In the genomic region with DNA sequence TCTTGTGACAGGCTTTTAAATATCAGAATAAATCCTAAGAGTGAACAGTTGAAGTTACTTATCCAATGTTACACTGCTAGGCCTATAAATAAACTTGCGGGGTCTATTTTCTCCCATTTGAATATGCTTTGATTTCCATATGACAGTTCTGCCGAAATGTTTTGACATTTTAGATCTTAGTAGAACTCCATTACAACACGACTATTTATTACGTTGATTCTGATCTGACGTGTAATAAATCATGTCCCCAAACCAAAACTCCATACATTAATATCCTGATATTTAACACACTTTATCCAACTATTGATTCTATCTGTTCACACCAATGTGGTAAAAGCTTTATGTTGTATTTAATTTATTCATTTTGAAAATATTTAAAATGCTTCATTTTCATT, we compare ENCODE assay signal across 8 cellular contexts. TPM values are rescaled to one million over a fixed set of nuclear protein-coding genes. Genes with fewer than 3 reads are reported as not detected.
DNase-seq lines count a peak whose midpoint lies in the region; ATAC-seq, FAIRE-seq and TF ChIP-seq lines count a peak whose summit lies in the region.

No MANE protein-coding gene starts in this region.

- peak overlapping the region in 1 of 2 experiments; percentile 56; a peak in 2 of 4 replicates for H3K9ac ChIP-seq in K562 (ENCODE audit: insufficient read depth in 1 of 2, low read depth in 2 of 2, low read length in 2 of 2)

- TF ChIP-seq RAD21 in K562 (CRISPR knock-in tag; conservative IDR thresholded peaks at IDR 0.05 in 1 of 2, IDR thresholded peaks at IDR 0.05 in 1 of 2) = no peak

- intact Hi-C loops in left ventricle myocardium inferior (cut with micrococcal nuclease) (loop anchor here (10.0 kb wide), 1 partner anchor 236 kb away; no protein-coding TSS in a partner anchor), Right ventricle myocardium superior (cut with DNase I) (loop anchor here (5.0 kb wide), 1 partner anchor 239 kb away; no protein-coding TSS in a partner anchor), K562 (cut with micrococcal nuclease) (loop anchor here (10.0 kb wide), 3 partner anchors 106 to 666 kb away; partner anchors contain the start of genes MAP4K5 and SOS2), uterus (cut with DNase I; ENCODE audit: low total_unique reads) (loop anchor here (10.0 kb wide), 1 partner anchor 236 kb away; no protein-coding TSS in a partner anchor)

- TF ChIP-seq CTCF in left ventricle myocardium inferior (IDR thresholded peaks at IDR 0.05; ENCODE audit: borderline replicate concordance) (no peak), K562 (IDR thresholded peaks at IDR 0.05 in 2 of 3, conservative IDR thresholded peaks at IDR 0.05 in 1 of 3; ENCODE audit: insufficient read depth in 2 of 3, low read depth in 1 of 3, low read length in 3 of 3) (no peak), uterus (IDR thresholded peaks at IDR 0.05) (no peak)

- H2AFZ ChIP-seq in K562 (ENCODE audit: low read depth, low read length) = peak overlapping the region; percentile 91

- peaks cover 3% of the 10 kb centered on the region; the same call in 1 of the 3 replicates for H3K79me2 ChIP-seq in K562 (ENCODE audit: control insufficient read depth, insufficient read depth, low read length)

- no peak for TF ChIP-seq POLR2A in K562 (conservative IDR thresholded peaks at IDR 0.05)
- TF ChIP-seq POLR2A in uterus (IDR thresholded peaks at IDR 0.05) = no peak

- H3K27ac ChIP-seq in left ventricle myocardium inferior (replicated peaks) (peak overlapping the region; percentile 94), K562 (ENCODE audit: extremely low read depth, low read depth, low read length) (peak overlapping the region; percentile 67), mesodermal cell (ENCODE audit: low read depth, low read length, severe bottlenecking) (no peak overlapping the region), uterus (peak overlapping the region; percentile 82 to 91)

- WGBS in K562 (ENCODE audit: insufficient coverage, low coverage, missing lambda C conversion rate) = 6% methylated on average over 5 of the region's 5 CpGs
- 79 to 97% methylated on average over 3 to 4 of the region's 5 CpGs for WGBS in mesodermal cell (ENCODE audit: insufficient coverage in 2 of 2), 2 experiments

- no peak for TF ChIP-seq EP300 in K562 (IDR thresholded peaks at IDR 0.05; ENCODE audit: low read length)

- BruUV-seq in K562 (replicated peaks; lab: Mats Ljungman, UMichigan) = no TSS peak

- H3K4me3 ChIP-seq in left ventricle myocardium inferior (peak overlapping the region; percentile 74), K562 (peak overlapping the region; percentile 34), mesodermal cell (ENCODE audit: extremely low read depth, insufficient read depth, low read length, poor library complexity, severe bottlenecking) (peak overlapping the region; percentile 30), uterus (peak overlapping the region; percentile 51 to 58)

- H3K4me1 ChIP-seq in left ventricle myocardium inferior (peaks cover 30% of the 10 kb centered on the region), K562 (replicated peaks in 1 of 2; ENCODE audit: control insufficient read depth in 2 of 2, insufficient read depth in 2 of 2, low read length in 2 of 2) (peaks cover 10 to 14% of the 10 kb centered on the region in 2 experiments; a peak in 4 of 5 replicates), mesodermal cell (ENCODE audit: control insufficient read depth, insufficient read depth, low read length, poor library complexity, severe bottlenecking) (peaks cover 6% of the 10 kb centered on the region), uterus (peaks cover 0 to 4% of the 10 kb centered on the region in 2 donors)

- FAIRE-seq in K562 (lab: Jason Lieb, UNC) = no peak

- ATAC-seq in Right ventricle myocardium superior (ENCODE audit: poor library complexity) (no peak), K562 (no peak), GM18870 (IDR thresholded peaks at IDR 0.05; ENCODE audit: unreplicated experiment) (no peak)

- H3K9me1 ChIP-seq in K562 (ENCODE audit: control insufficient read depth, insufficient read depth, low read length) = no peaks in the 10 kb centered on the region

- CTCF ChIA-PET in K562 (lab: Yijun Ruan, JAX; ENCODE audit: low intra/inter-chr PET ratio) = no interaction called here

- DNase-seq in left ventricle myocardium inferior (no peak), Right ventricle myocardium superior (no peak), K562 (ENCODE audit: extremely low read depth in 1 of 4, low spot score in 3 of 4) (no peak), uterus (no peak), D341Med (ENCODE audit: low spot score) (no peak), NCI-H510A (lab: John Stamatoyannopoulos, UW) (no peak)

- H3K4me2 ChIP-seq in K562 (ENCODE audit: insufficient read depth, low read length) = peak overlapping the region; percentile 78

- POLR2A ChIA-PET in K562 (lab: Yijun Ruan, JAX) = interaction anchor here (1.0 to 1.2 kb wide), 2 partner anchors 11 to 284 kb away, joined by 3 to 4 read pairs; no protein-coding TSS in a partner anchor

- H3K27me3 ChIP-seq in left ventricle myocardium inferior (ENCODE audit: low read depth) (no peaks in the 10 kb centered on the region), K562 (ENCODE audit: control insufficient read depth in 2 of 2, insufficient read depth in 2 of 2, low read length in 2 of 2) (no peaks in the 10 kb centered on the region), uterus (no peaks in the 10 kb centered on the region)

- H3K9me3 ChIP-seq in left ventricle myocardium inferior (replicated peaks) = no peaks in the 10 kb centered on the region
- no peaks in the 10 kb centered on the region for H3K9me3 ChIP-seq in K562 (replicated peaks; ENCODE audit: control insufficient read depth, insufficient read depth, low read depth, low read length)
- H3K9me3 ChIP-seq in mesodermal cell (ENCODE audit: control insufficient read depth, low read length) = no peaks in the 10 kb centered on the region
- no peaks in the 10 kb centered on the region for H3K9me3 ChIP-seq in uterus

- in situ Hi-C loops in K562 (cut with MboI) = loop anchor here (25.0 kb wide), 1 partner anchor 669 kb away; the partner anchor contains the start of gene MAP4K5

- no peaks in the 10 kb centered on the region for H3K36me3 ChIP-seq in left ventricle myocardium inferior
- no peaks in the 10 kb centered on the region for H3K36me3 ChIP-seq in K562 (ENCODE audit: control insufficient read depth, insufficient read depth, low read length)
- no peaks in the 10 kb centered on the region for H3K36me3 ChIP-seq in mesodermal cell (ENCODE audit: control insufficient read depth, insufficient read depth, low read length)
- H3K36me3 ChIP-seq in uterus = no peaks in the 10 kb centered on the region

- no peaks in the 10 kb centered on the region for H4K20me1 ChIP-seq in K562 (replicated peaks; ENCODE audit: control insufficient read depth, insufficient read depth, low read length)

TF ChIP-seq in K562, 482 proteins besides CTCF, POLR2A, EP300 and RAD21 (continues in another document):
- no peak for TF ChIP-seq SMARCC2 (IDR thresholded peaks at IDR 0.05; ENCODE audit: low read depth)
- TF ChIP-seq TAL1 (IDR thresholded peaks at IDR 0.05) = no peak
- no peak for TF ChIP-seq HMGN3 (IDR thresholded peaks at IDR 0.05; ENCODE audit: borderline replicate concordance, extremely low read depth, insufficient read length, low read depth, low read length)

RNA-seq across cellular contexts. Expression of gene NEMF, which starts 16.1 kb away (rescaled TPM):
- total RNA-seq in left ventricle myocardium inferior = 52.7 TPM
- 44.5 TPM for total RNA-seq in Right ventricle myocardium superior
- 151 and 436 TPM in 2 replicates for total RNA-seq in K562 (2011; cell fraction: chromatin; rRNA removed; ENCODE audit: low replicate concordance)
- total RNA-seq in K562 (2011; cell fraction: nucleolus; rRNA removed) = 66.5 and 78.6 TPM in 2 replicates
- total RNA-seq in K562 (2011; cell fraction: nucleoplasm; rRNA removed) = 121 and 142 TPM in 2 replicates
- total RNA-seq in K562 (2014; rRNA removed) = 58.6 and 59.6 TPM in 2 replicates
- 82.4 and 89.9 TPM in 2 replicates for total RNA-seq in K562 (2014; rRNA removed; fragmentation: Illumina TruSeq; extraction: Trizol)
- total RNA-seq in K562 (2015; rRNA removed; fragmentation: Illumina TruSeq; extraction: Trizol) = 94.4 and 104 TPM in 2 replicates
- 60.6 and 61.0 TPM in 2 replicates for total RNA-seq in K562 (2021)
- 50.5 and 59.2 TPM in 2 replicates for polyA plus RNA-seq in K562 (2011; rRNA removed)
- polyA plus RNA-seq in K562 (2011; cell fraction: cytosol; rRNA removed) = 4.7 and 12.4 TPM in 2 replicates
- polyA plus RNA-seq in K562 (2011; cell fraction: nucleus; rRNA removed) = 55.0 and 74.9 TPM in 2 replicates
- 29.6 and 43.1 TPM in 2 replicates for polyA plus RNA-seq in K562 (2012)
- polyA plus RNA-seq in K562 (2014; fragmentation: Illumina TruSeq; extraction: Trizol) = 65.1 and 89.1 TPM in 2 replicates
- 10 to 100 TPM; 38.8 to 73.2 TPM for polyA plus RNA-seq in K562 (2014; fragmentation: Nextera tagmentation; extraction: Ambion mirVana)
- polyA plus RNA-seq in K562 (2014; rRNA removed) = 55.9 and 60.0 TPM in 2 replicates
- polyA minus RNA-seq in K562 (2011; rRNA and poly(A)+ RNA removed) = 140 and 166 TPM in 2 replicates
- polyA minus RNA-seq in K562 (2011; cell fraction: cytosol; rRNA and poly(A)+ RNA removed) = 26.8 and 51.8 TPM in 2 replicates
- polyA minus RNA-seq in K562 (2011; cell fraction: nucleus; rRNA and poly(A)+ RNA removed) = 80.1 and 150 TPM in 2 replicates
- polyA plus RNA-seq in mesodermal cell (2013, experiment 1 of 2) = 55.4 TPM
- polyA plus RNA-seq in mesodermal cell (2013, experiment 2 of 2) = 50.8 TPM
- 100 to 1,000 TPM in 1 of 4 donors, 10 to 100 TPM in 3; 54.3 to 108 (median 74.2) TPM for total RNA-seq in uterus

RNA-seq across cellular contexts. Expression of gene ARF6, which starts 24.2 kb away (rescaled TPM):
- total RNA-seq in left ventricle myocardium inferior (24.4 TPM), Right ventricle myocardium superior (23.8 TPM), K562 (2014; rRNA removed) (24.9 and 29.9 TPM in 2 replicates), K562 (2014; rRNA removed; fragmentation: Illumina TruSeq; extraction: Trizol) (18.5 and 19.2 TPM in 2 replicates), K562 (2015; rRNA removed; fragmentation: Illumina TruSeq; extraction: Trizol) (22.8 and 23.3 TPM in 2 replicates), K562 (2021) (33.6 and 35.2 TPM in 2 replicates), uterus (10 to 100 TPM; 21.3 to 70.8 (median 36.1) TPM)
- total RNA-seq in K562 (2011; cell fraction: chromatin; rRNA removed; ENCODE audit: low replicate concordance) = 12.1 and 12.2 TPM in 2 replicates
- total RNA-seq in K562 (2011; cell fraction: nucleolus; rRNA removed) = 9.1 and 10.3 TPM in 2 replicates
- 11.2 and 16.2 TPM in 2 replicates for total RNA-seq in K562 (2011; cell fraction: nucleoplasm; rRNA removed)
- polyA plus RNA-seq in K562 (2011; rRNA removed) (14.2 and 16.3 TPM in 2 replicates), K562 (2014; fragmentation: Illumina TruSeq; extraction: Trizol) (25.7 and 28.8 TPM in 2 replicates), K562 (2014; fragmentation: Nextera tagmentation; extraction: Ambion mirVana) (10 to 100 TPM; 15.3 to 32.5 TPM), K562 (2014; rRNA removed) (23.6 and 27.1 TPM in 2 replicates)
- polyA plus RNA-seq in K562 (2011; cell fraction: cytosol; rRNA removed) = 9.6 and 14.5 TPM in 2 replicates
- polyA plus RNA-seq in K562 (2011; cell fraction: nucleus; rRNA removed) = 11.4 and 14.0 TPM in 2 replicates
- polyA plus RNA-seq in K562 (2012) = 28.6 and 33.5 TPM in 2 replicates
- polyA minus RNA-seq in K562 (2011; rRNA and poly(A)+ RNA removed) = 17.7 and 17.9 TPM in 2 replicates
- polyA minus RNA-seq in K562 (2011; cell fraction: cytosol; rRNA and poly(A)+ RNA removed) = 11.6 and 12.2 TPM in 2 replicates
- 9.0 and 14.4 TPM in 2 replicates for polyA minus RNA-seq in K562 (2011; cell fraction: nucleus; rRNA and poly(A)+ RNA removed)
- 54.1 TPM for polyA plus RNA-seq in mesodermal cell (2013, experiment 1 of 2)
- 59.3 TPM for polyA plus RNA-seq in mesodermal cell (2013, experiment 2 of 2)
